In the genomic region with DNA sequence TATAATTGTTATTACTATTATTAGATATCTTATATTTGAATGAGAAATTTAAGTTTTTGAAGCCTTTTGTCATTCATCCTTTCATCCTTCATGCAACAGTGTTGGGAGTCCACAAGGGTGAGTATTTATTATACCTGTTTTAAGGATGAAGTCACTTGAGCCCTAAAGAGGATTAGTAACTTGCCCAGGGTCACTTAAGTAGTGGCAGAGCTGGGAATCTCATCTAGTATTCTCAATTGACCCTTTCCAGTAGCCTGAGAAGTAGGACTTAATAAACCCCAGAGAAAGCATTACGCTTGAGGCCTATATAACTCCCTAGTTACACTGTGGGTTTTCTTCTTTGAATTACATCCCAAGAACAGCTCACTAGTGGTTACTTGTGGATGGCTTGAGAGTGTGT, we compare ENCODE assay signal across 19 cellular contexts.
"Had no signal": no experiment of that assay in that cellular context is flagged by ENCODE, and none has a peak within 500 bp of the region (broad histone marks: within the 10 kb centered on the region; RNA-seq: fewer than 3 reads in every experiment).

No MANE protein-coding gene starts in this region.

- H3K36me3 Mint-ChIP-seq: naive thymus-derived CD8-positive, alpha-beta T cell; stimulated activated naive B cell treated with anti-CD40 and anti-IgM and Interleukin-4, amounts not matched to agents 10 μg/mL and 1 μg/mL and 100 μg/mL, for 72 hours had no signal

- H3K27me3 ChIP-seq: dorsolateral prefrontal cortex, heart left ventricle, right atrium auricular region, sigmoid colon, testis, transverse colon had no signal

- H3K9me3 Mint-ChIP-seq: naive thymus-derived CD8-positive, alpha-beta T cell; stimulated activated naive B cell treated with anti-CD40 and anti-IgM and Interleukin-4, amounts not matched to agents 10 μg/mL and 1 μg/mL and 100 μg/mL, for 72 hours; stimulated activated naive CD8-positive, alpha-beta T cell treated with anti-CD3 and anti-CD28 coated beads, Interleukin-15, amount 100 ng/mL, for 72 hours had no signal

- DNase-seq: dorsolateral prefrontal cortex; effector CD8-positive, alpha-beta T cell; heart left ventricle; left colon; left ventricle myocardium superior; mucosa of descending colon; naive thymus-derived CD8-positive, alpha-beta T cell; posterior cingulate gyrus; sigmoid colon; stimulated activated CD4-positive, alpha-beta T cell treated with anti-CD3 and anti-CD28 coated beads, Interleukin-2, amount 100 ng/mL, for 24 hours; stimulated activated CD4-positive, alpha-beta T cell treated with anti-CD3 and anti-CD28 coated beads, Interleukin-4, amount 100 ng/mL, for 4 hours; stimulated activated naive B cell treated with anti-CD40 and anti-IgM and Interleukin-4, amounts not matched to agents 10 μg/mL and 1 μg/mL and 100 μg/mL, for 72 hours; stimulated activated naive CD8-positive, alpha-beta T cell treated with anti-CD3 and anti-CD28 coated beads, Interleukin-15, amount 100 ng/mL, for 72 hours; testis; transverse colon had no signal

- H3K9me3 ChIP-seq: heart left ventricle, mucosa of descending colon, right atrium auricular region, sigmoid colon, testis, transverse colon had no signal

- H3K36me3 ChIP-seq: heart left ventricle, right atrium auricular region, sigmoid colon, transverse colon had no signal

- H3K4me1 ChIP-seq: right atrium auricular region, testis, transverse colon had no signal

- H3K4me3 Mint-ChIP-seq: naive thymus-derived CD8-positive, alpha-beta T cell; stimulated activated naive B cell treated with anti-CD40 and anti-IgM and Interleukin-4, amounts not matched to agents 10 μg/mL and 1 μg/mL and 100 μg/mL, for 72 hours; stimulated activated naive CD8-positive, alpha-beta T cell treated with anti-CD3 and anti-CD28 coated beads, Interleukin-15, amount 100 ng/mL, for 72 hours had no signal

- H3K27ac ChIP-seq: coronary artery, right atrium auricular region, sigmoid colon, skin epidermis had no signal

- H3K4me1 Mint-ChIP-seq: naive thymus-derived CD8-positive, alpha-beta T cell; stimulated activated naive B cell treated with anti-CD40 and anti-IgM and Interleukin-4, amounts not matched to agents 10 μg/mL and 1 μg/mL and 100 μg/mL, for 72 hours; stimulated activated naive CD8-positive, alpha-beta T cell treated with anti-CD3 and anti-CD28 coated beads, Interleukin-15, amount 100 ng/mL, for 72 hours had no signal

- H3K4me3 ChIP-seq: coronary artery, dorsolateral prefrontal cortex, heart left ventricle, mucosa of descending colon, right atrium auricular region, sigmoid colon, skin epidermis, testis, transverse colon had no signal

- ATAC-seq: esophagus mucosa; left colon; mucosa of descending colon; naive thymus-derived CD8-positive, alpha-beta T cell; stimulated activated naive B cell treated with anti-CD40 and anti-IgM and Interleukin-4, amounts not matched to agents 10 μg/mL and 1 μg/mL and 100 μg/mL, for 72 hours; stimulated activated naive CD8-positive, alpha-beta T cell treated with anti-CD3 and anti-CD28 coated beads, Interleukin-15, amount 100 ng/mL, for 72 hours had no signal

- H3K27ac Mint-ChIP-seq: naive thymus-derived CD8-positive, alpha-beta T cell; stimulated activated naive B cell treated with anti-CD40 and anti-IgM and Interleukin-4, amounts not matched to agents 10 μg/mL and 1 μg/mL and 100 μg/mL, for 72 hours; stimulated activated naive CD8-positive, alpha-beta T cell treated with anti-CD3 and anti-CD28 coated beads, Interleukin-15, amount 100 ng/mL, for 72 hours had no signal
